In the genomic region with DNA sequence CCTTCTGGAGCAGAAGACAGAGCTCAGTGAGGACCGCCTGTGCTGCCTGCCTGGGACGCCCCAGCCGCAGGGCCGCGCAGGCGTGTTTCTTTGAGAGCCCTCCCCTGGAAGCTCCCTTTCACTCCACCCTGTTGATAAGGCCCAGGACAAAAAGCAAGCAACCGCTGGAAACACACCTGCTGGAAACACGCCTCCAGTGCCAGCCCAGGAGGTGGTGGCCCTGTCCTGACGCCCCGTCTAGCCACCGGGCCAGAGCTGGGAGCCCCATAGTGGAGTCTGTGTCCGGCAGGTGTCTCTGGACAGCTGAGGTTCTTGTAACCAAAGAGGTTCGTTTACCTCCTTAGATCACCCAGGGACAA, we compare ENCODE assay signal across 23 cellular contexts.
A peak's percentile ranks its signal among the peaks of the same experiment; 100 is the strongest.
DNase-seq lines count a peak whose midpoint lies in the region; FAIRE-seq and TF ChIP-seq lines count a peak whose summit lies in the region.
"Had no signal": no experiment of that assay in that cellular context is flagged by ENCODE, and none has a peak within 500 bp of the region (broad histone marks: within the 10 kb centered on the region; RNA-seq: fewer than 3 reads in every experiment).

No MANE protein-coding gene starts in this region.

- no peak overlapping the region for H2BK12ac ChIP-seq in neuronal stem cell (ENCODE audit: low read length)

- H3K9me3 ChIP-seq in adipocyte (ENCODE audit: control insufficient read depth, low read length) (no peaks in the 10 kb centered on the region), neuronal stem cell (replicated peaks in 1 of 2; ENCODE audit: control insufficient read depth in 2 of 2, insufficient read depth in 1 of 2, low read depth in 1 of 2, low read length in 2 of 2) (peaks cover 0 to 3% of the 10 kb centered on the region in 2 donors), transverse colon (no peaks in the 10 kb centered on the region)

- no peak overlapping the region for H3K14ac ChIP-seq in neuronal stem cell (ENCODE audit: low read length)

- peak overlapping the region; percentile 88 for H2AK5ac ChIP-seq in neuronal stem cell (ENCODE audit: low read depth, low read length)

- peak; percentile 53 for DNase-seq in NCI-H748 (lab: John Stamatoyannopoulos, UW; ENCODE audit: unreplicated experiment)
- no peak for DNase-seq in NCI-H748 treated with DMSO at 0.1 percent for 48 hours (lab: John Stamatoyannopoulos, UW)
- no peak for DNase-seq in adipocyte (ENCODE audit: low read depth)
- DNase-seq in neuronal stem cell (ENCODE audit: low spot score): no peak
- DNase-seq in transverse colon: peak; percentile 79
- no peak for DNase-seq in SK-N-DZ (ENCODE audit: low spot score)
- no peak for DNase-seq in frontal cortex (ENCODE audit: low spot score in 2 of 2)
- no peak for DNase-seq in NK-92 (lab: John Stamatoyannopoulos, UW; ENCODE audit: unreplicated experiment)
- DNase-seq: 8988T; activated B cell treated with CpG ODN at 0.5 μM for 24 hours; activated CD8-positive, alpha-beta memory T cell treated with anti-CD3 and anti-CD28 coated beads for 24 hours; activated naive CD4-positive, alpha-beta T cell treated with anti-CD3 and anti-CD28 coated beads, Interleukin-2, amount 10 ng/mL, durations not matched to agents 7 days and 5 days; activated T-cell treated with anti-CD3 and anti-CD28 coated beads, Interleukin-2, amount 50 U/mL, for 48 hours; AML-193; dermis blood vessel endothelial cell; naive thymus-derived CD4-positive, alpha-beta T cell; NCI-H1436; NCI-H2171 treated with DMSO at 0.1 percent for 48 hours; NCI-H524 treated with DMSO at 0.1 percent for 48 hours; T1000 had no signal

- no peak for TF ChIP-seq CTCF in transverse colon (IDR thresholded peaks at IDR 0.05)

- peak overlapping the region; percentile 35 for H3K4me3 ChIP-seq in adipocyte (ENCODE audit: low read length)
- H3K4me3 ChIP-seq in neuronal stem cell (ENCODE audit: low read length in 2 of 2): no peak overlapping the region
- peak overlapping the region in 1 of 4 donors; percentile 1 for H3K4me3 ChIP-seq in transverse colon
- H3K4me3 ChIP-seq: lung had no signal

- no peak overlapping the region for H2BK5ac ChIP-seq in neuronal stem cell (ENCODE audit: low read length)

- no peaks in the 10 kb centered on the region for H3K79me1 ChIP-seq in neuronal stem cell (ENCODE audit: low read depth, low read length)

- H3K4ac ChIP-seq in neuronal stem cell (ENCODE audit: low read length): no peak overlapping the region

- H4K91ac ChIP-seq in neuronal stem cell (ENCODE audit: low read depth, low read length, poor library complexity): no peak overlapping the region

- H3K27ac ChIP-seq in neuronal stem cell (replicated peaks; ENCODE audit: low read length) (no peak overlapping the region), transverse colon (peak overlapping the region; percentile 19 to 76 (median 46))
- H3K27ac ChIP-seq: parathyroid adenoma had no signal

- no peak overlapping the region for H2BK15ac ChIP-seq in neuronal stem cell (ENCODE audit: low read length)

- H3K4me2 ChIP-seq in neuronal stem cell (ENCODE audit: insufficient read depth, low read length, poor library complexity, severe bottlenecking): no peak overlapping the region

- in situ Hi-C loops in transverse colon (cut with MboI; ENCODE audit: low pct_ligation_motif_present in 1 of 4, low pct_unique_long_range_greater_than_20kb in 1 of 4, low sequenced_read_pairs in 3 of 4): loop anchor here (25.0 kb wide), 7 partner anchors 179 to 904 kb away; a partner anchor contains a TSS

- peak overlapping the region; percentile 5 for H3K18ac ChIP-seq in neuronal stem cell (ENCODE audit: low read length)

- peak; percentile 41 for TF ChIP-seq POLR2A in transverse colon (IDR thresholded peaks at IDR 0.05)

- TF ChIP-seq EP300 in transverse colon (IDR thresholded peaks at IDR 0.05; ENCODE audit: low read depth): no peak

- no peak overlapping the region for H2BK120ac ChIP-seq in neuronal stem cell (ENCODE audit: low read depth, low read length)

- no peak for FAIRE-seq in frontal cortex (lab: Jason Lieb, UNC)
- FAIRE-seq: kidney had no signal

- H2AFZ ChIP-seq in neuronal stem cell (ENCODE audit: low read length): peak overlapping the region; percentile 69
- H2AFZ ChIP-seq: parathyroid adenoma had no signal

- WGBS in neuronal stem cell (ENCODE audit: extremely low coverage in 2 of 2, insufficient read length in 2 of 2, insufficient replicate concordance in 1 of 2), 2 donors: no CpG with 5 or more reads among the region's 13 CpGs
- 67% methylated on average over 12 of the region's 13 CpGs; no CpG with 5 or more reads in 1 of the 2 donors for WGBS in transverse colon (ENCODE audit: low coverage in 1 of 2), 2 donors

- no peaks in the 10 kb centered on the region for H3K27me3 ChIP-seq in adipocyte (replicated peaks; ENCODE audit: control insufficient read depth, insufficient read depth, low read length)
- H3K27me3 ChIP-seq in neuronal stem cell (ENCODE audit: control insufficient read depth in 3 of 3, insufficient read depth in 3 of 3, low read depth in 1 of 3, low read length in 3 of 3): no peaks in the 10 kb centered on the region
- no peaks in the 10 kb centered on the region for H3K27me3 ChIP-seq in transverse colon

- peaks cover 26% of the 10 kb centered on the region for H3K4me1 ChIP-seq in adipocyte (ENCODE audit: control insufficient read depth, insufficient read depth, low read length)
- peaks cover 4 to 5% of the 10 kb centered on the region in 2 donors for H3K4me1 ChIP-seq in neuronal stem cell (ENCODE audit: control insufficient read depth in 2 of 2, insufficient read depth in 1 of 2, low read depth in 1 of 2, low read length in 2 of 2)
- peaks cover 7 to 16% (median 13%) of the 10 kb centered on the region in 4 donors for H3K4me1 ChIP-seq in transverse colon
- H3K4me1 ChIP-seq: parathyroid adenoma had no signal

- H3K9ac ChIP-seq in adipocyte (ENCODE audit: low read length) (no peak overlapping the region), neuronal stem cell (ENCODE audit: low read depth, low read length, poor library complexity) (no peak overlapping the region)
- H3K9ac ChIP-seq: parathyroid adenoma had no signal

- no peak overlapping the region for H4K8ac ChIP-seq in neuronal stem cell (ENCODE audit: low read depth, low read length)

- H3K36me3 ChIP-seq in adipocyte (ENCODE audit: control insufficient read depth, insufficient read depth, low read length, severe bottlenecking) (no peaks in the 10 kb centered on the region), neuronal stem cell (replicated peaks in 1 of 2; ENCODE audit: control insufficient read depth in 2 of 2, insufficient read depth in 2 of 2, low read length in 2 of 2) (no peaks in the 10 kb centered on the region), transverse colon (no peaks in the 10 kb centered on the region)

- intact Hi-C loops in transverse colon (cut with DNase I; ENCODE audit: low total_unique reads): no loop called here

- no peak overlapping the region for H3K23ac ChIP-seq in neuronal stem cell (ENCODE audit: low read depth, low read length, poor library complexity)

Comparison
In these comparisons a context has a peak if more than half of its experiments do, and no peak if none do; other contexts are left out.
1. DNase-seq: peak in NCI-H748 (single experiment) and transverse colon (single experiment); none in NCI-H748 treated with DMSO at 0.1 percent for 48 hours (single experiment), adipocyte (single experiment), neuronal stem cell (single experiment), SK-N-DZ (single experiment), frontal cortex (0 of 2) and NK-92 (single experiment).